ENCODE assay signal across 1 cellular context in the genomic region with DNA sequence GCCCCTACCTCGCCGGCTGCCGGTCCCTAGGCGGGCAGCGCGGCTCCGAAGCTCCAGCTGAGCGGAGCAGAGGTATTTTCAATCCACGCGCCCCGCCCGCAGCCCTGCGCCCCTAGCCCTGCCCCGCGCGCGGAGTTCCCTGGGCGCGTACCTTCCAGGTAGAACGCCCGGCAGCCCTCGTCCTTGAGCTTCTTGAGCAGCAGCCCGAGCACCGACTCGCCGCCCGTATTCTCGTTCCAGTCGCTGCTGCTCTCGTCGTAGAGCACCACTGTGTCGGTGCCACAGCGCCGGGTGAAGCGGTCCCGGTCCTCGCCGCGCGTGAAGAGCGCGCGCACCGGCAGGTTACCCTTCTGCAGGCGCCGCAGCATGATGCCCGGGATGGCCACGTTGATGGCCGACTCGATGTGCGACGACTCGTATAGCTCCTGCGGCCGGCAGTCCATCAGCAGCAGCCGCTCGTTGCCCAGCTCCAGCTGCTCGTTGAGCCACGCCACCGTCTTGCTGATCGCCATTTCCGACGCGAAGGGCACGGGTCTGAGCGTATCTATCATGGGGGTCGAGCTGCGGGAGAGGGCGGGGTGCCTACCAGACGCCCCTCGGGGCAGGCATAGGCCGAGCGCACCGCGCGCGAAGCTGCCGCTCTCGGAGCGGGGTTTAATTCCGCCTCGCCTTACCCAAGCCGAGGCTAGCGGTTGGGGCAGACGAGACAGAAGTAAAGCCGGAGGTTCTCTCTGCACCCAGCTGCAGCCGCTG.
TF ChIP-seq lines count a peak whose summit lies in the region.

No MANE protein-coding gene starts in this region.

TF ChIP-seq in HEK293, 187 proteins besides CTCF, POLR2A, EP300 and RAD21 (continued from another document):
- TF ChIP-seq, protein P1, sequence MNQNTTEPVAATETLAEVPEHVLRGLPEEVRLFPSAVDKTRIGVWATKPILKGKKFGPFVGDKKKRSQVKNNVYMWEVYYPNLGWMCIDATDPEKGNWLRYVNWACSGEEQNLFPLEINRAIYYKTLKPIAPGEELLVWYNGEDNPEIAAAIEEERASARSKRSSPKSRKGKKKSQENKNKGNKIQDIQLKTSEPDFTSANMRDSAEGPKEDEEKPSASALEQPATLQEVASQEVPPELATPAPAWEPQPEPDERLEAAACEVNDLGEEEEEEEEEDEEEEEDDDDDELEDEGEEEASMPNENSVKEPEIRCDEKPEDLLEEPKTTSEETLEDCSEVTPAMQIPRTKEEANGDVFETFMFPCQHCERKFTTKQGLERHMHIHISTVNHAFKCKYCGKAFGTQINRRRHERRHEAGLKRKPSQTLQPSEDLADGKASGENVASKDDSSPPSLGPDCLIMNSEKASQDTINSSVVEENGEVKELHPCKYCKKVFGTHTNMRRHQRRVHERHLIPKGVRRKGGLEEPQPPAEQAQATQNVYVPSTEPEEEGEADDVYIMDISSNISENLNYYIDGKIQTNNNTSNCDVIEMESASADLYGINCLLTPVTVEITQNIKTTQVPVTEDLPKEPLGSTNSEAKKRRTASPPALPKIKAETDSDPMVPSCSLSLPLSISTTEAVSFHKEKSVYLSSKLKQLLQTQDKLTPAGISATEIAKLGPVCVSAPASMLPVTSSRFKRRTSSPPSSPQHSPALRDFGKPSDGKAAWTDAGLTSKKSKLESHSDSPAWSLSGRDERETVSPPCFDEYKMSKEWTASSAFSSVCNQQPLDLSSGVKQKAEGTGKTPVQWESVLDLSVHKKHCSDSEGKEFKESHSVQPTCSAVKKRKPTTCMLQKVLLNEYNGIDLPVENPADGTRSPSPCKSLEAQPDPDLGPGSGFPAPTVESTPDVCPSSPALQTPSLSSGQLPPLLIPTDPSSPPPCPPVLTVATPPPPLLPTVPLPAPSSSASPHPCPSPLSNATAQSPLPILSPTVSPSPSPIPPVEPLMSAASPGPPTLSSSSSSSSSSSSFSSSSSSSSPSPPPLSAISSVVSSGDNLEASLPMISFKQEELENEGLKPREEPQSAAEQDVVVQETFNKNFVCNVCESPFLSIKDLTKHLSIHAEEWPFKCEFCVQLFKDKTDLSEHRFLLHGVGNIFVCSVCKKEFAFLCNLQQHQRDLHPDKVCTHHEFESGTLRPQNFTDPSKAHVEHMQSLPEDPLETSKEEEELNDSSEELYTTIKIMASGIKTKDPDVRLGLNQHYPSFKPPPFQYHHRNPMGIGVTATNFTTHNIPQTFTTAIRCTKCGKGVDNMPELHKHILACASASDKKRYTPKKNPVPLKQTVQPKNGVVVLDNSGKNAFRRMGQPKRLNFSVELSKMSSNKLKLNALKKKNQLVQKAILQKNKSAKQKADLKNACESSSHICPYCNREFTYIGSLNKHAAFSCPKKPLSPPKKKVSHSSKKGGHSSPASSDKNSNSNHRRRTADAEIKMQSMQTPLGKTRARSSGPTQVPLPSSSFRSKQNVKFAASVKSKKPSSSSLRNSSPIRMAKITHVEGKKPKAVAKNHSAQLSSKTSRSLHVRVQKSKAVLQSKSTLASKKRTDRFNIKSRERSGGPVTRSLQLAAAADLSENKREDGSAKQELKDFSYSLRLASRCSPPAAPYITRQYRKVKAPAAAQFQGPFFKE (tag by site-specific recombination; IDR thresholded peaks at IDR 0.05; ENCODE audit: borderline replicate concordance), result no peak
- TF ChIP-seq, protein P2, sequence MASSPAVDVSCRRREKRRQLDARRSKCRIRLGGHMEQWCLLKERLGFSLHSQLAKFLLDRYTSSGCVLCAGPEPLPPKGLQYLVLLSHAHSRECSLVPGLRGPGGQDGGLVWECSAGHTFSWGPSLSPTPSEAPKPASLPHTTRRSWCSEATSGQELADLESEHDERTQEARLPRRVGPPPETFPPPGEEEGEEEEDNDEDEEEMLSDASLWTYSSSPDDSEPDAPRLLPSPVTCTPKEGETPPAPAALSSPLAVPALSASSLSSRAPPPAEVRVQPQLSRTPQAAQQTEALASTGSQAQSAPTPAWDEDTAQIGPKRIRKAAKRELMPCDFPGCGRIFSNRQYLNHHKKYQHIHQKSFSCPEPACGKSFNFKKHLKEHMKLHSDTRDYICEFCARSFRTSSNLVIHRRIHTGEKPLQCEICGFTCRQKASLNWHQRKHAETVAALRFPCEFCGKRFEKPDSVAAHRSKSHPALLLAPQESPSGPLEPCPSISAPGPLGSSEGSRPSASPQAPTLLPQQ (tag by site-specific recombination; IDR thresholded peaks at IDR 0.05), result peak; percentile 38; the same call in 1 of the 2 replicates
- TF ChIP-seq, protein P3, sequence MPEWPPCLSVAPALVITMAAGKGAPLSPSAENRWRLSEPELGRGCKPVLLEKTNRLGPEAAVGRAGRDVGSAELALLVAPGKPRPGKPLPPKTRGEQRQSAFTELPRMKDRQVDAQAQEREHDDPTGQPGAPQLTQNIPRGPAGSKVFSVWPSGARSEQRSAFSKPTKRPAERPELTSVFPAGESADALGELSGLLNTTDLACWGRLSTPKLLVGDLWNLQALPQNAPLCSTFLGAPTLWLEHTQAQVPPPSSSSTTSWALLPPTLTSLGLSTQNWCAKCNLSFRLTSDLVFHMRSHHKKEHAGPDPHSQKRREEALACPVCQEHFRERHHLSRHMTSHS (tag by site-specific recombination; IDR thresholded peaks at IDR 0.05), result no peak
- TF ChIP-seq, protein P4, sequence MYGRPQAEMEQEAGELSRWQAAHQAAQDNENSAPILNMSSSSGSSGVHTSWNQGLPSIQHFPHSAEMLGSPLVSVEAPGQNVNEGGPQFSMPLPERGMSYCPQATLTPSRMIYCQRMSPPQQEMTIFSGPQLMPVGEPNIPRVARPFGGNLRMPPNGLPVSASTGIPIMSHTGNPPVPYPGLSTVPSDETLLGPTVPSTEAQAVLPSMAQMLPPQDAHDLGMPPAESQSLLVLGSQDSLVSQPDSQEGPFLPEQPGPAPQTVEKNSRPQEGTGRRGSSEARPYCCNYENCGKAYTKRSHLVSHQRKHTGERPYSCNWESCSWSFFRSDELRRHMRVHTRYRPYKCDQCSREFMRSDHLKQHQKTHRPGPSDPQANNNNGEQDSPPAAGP (tag by site-specific recombination; IDR thresholded peaks at IDR 0.05), result no peak; the same call in 1 of the 2 replicates
- TF ChIP-seq ZNF2 (tag by site-specific recombination; IDR thresholded peaks at IDR 0.05) (peak; percentile 15; the same call in 1 of the 2 replicates), HOXC10 (CRISPR knock-in tag; IDR thresholded peaks at IDR 0.05) (no peak)
- TF ChIP-seq, protein P5, sequence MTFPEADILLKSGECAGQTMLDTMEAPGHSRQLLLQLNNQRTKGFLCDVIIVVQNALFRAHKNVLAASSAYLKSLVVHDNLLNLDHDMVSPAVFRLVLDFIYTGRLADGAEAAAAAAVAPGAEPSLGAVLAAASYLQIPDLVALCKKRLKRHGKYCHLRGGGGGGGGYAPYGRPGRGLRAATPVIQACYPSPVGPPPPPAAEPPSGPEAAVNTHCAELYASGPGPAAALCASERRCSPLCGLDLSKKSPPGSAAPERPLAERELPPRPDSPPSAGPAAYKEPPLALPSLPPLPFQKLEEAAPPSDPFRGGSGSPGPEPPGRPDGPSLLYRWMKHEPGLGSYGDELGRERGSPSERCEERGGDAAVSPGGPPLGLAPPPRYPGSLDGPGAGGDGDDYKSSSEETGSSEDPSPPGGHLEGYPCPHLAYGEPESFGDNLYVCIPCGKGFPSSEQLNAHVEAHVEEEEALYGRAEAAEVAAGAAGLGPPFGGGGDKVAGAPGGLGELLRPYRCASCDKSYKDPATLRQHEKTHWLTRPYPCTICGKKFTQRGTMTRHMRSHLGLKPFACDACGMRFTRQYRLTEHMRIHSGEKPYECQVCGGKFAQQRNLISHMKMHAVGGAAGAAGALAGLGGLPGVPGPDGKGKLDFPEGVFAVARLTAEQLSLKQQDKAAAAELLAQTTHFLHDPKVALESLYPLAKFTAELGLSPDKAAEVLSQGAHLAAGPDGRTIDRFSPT (tag by site-specific recombination; IDR thresholded peaks at IDR 0.05), result peak; percentile 85
TF ChIP-seq in HEK293: peak in this region for 24.
